26 cellular contexts compared by ENCODE assay signal in genomic region chr18:51007787-51008134, GRCh38. TPM values are rescaled to one million over a fixed set of nuclear protein-coding genes. Genes with fewer than 3 reads are reported as not detected.
A peak's percentile ranks its signal among the peaks of the same experiment; 100 is the strongest.
DNase-seq lines count a peak whose midpoint lies in the region; ATAC-seq, FAIRE-seq and TF ChIP-seq lines count a peak whose summit lies in the region.
"Had no signal": no experiment of that assay in that cellular context is flagged by ENCODE, and none has a peak within 500 bp of the region (broad histone marks: within the 10 kb centered on the region; RNA-seq: fewer than 3 reads in every experiment).

No MANE protein-coding gene starts in this region.

- no peaks in the 10 kb centered on the region for H3K27me3 Mint-ChIP-seq in brain
- H3K27me3 Mint-ChIP-seq: CD4-positive, CD25-positive, alpha-beta regulatory T cell had no signal

- no TSS peak for BruUV-seq in HepG2 (replicated peaks; lab: Mats Ljungman, UMichigan)

- peaks cover 0 to 4% (median under 1%) of the 10 kb centered on the region in 5 experiments for H3K9me3 Mint-ChIP-seq in brain
- H3K9me3 Mint-ChIP-seq: HFFc6 had no signal

- H3K27ac ChIP-seq in HepG2 (ENCODE audit: extremely low read length, insufficient read depth, low read length) (no peak overlapping the region), right lobe of liver (no peak overlapping the region), trophoblast cell (ENCODE audit: low read depth, low read length) (peak overlapping the region; percentile 43), suprapubic skin (no peak overlapping the region), esophagus squamous epithelium (no peak overlapping the region)
- H3K27ac ChIP-seq: BLaER1, SJCRH30 had no signal

- no peak for TF ChIP-seq RAD21 in HepG2 (CRISPR knock-in tag; IDR thresholded peaks at IDR 0.05)

- no peak overlapping the region for H2AFZ ChIP-seq in HepG2 (ENCODE audit: low read length)
- H2AFZ ChIP-seq in trophoblast cell (ENCODE audit: insufficient read depth, low read length, poor library complexity), result no peak overlapping the region

- no peak overlapping the region for H3K4me3 Mint-ChIP-seq in brain
- H3K4me3 Mint-ChIP-seq: HFFc6 had no signal

- H3K9ac ChIP-seq in HepG2 (ENCODE audit: insufficient read depth, low read depth, low read length) (no peak overlapping the region), trophoblast cell (ENCODE audit: low read length) (no peak overlapping the region)
- H3K9ac ChIP-seq: BLaER1 had no signal

- H2AK5ac ChIP-seq in trophoblast cell (ENCODE audit: low read length), result peak overlapping the region; percentile 27

- no CpG with 5 or more reads among the region's 1 CpG for WGBS in HepG2 (ENCODE audit: low lambda C conversion rate)
- no CpG with 5 or more reads among the region's 1 CpG for WGBS in right lobe of liver (ENCODE audit: insufficient coverage, low coverage, low lambda C conversion rate, missing lambda C conversion rate)
- WGBS in trophoblast cell (ENCODE audit: extremely low coverage, insufficient coverage, insufficient read length), result no CpG with 5 or more reads among the region's 1 CpG
- 73% methylated on average over 1 of the region's 1 CpG for WGBS in suprapubic skin
- WGBS in esophagus squamous epithelium, 2 donors, result 43 to 62% methylated on average over 1 of the region's 1 CpG

- H2BK120ac ChIP-seq in trophoblast cell (ENCODE audit: insufficient read depth, low read length, poor library complexity), result peak overlapping the region; percentile 39

- H3K4me1 ChIP-seq in HepG2 (ENCODE audit: insufficient read depth, low read length) (peaks cover 31% of the 10 kb centered on the region), right lobe of liver (no peaks in the 10 kb centered on the region), trophoblast cell (ENCODE audit: control insufficient read depth in 1 of 2, insufficient read depth in 2 of 2, low read length in 2 of 2) (peaks cover 19 to 24% of the 10 kb centered on the region in 2 experiments), suprapubic skin (no peaks in the 10 kb centered on the region), esophagus squamous epithelium (no peaks in the 10 kb centered on the region)
- H3K4me1 ChIP-seq: BLaER1 had no signal

- no peak overlapping the region for H3K23ac ChIP-seq in trophoblast cell (ENCODE audit: low read length)

- H3K4me2 ChIP-seq in HepG2 (ENCODE audit: low read depth, low read length), result peak overlapping the region; percentile 70
- H3K4me2 ChIP-seq in trophoblast cell (ENCODE audit: low read length), result no peak overlapping the region
- H3K4me2 ChIP-seq: BLaER1 had no signal

- H3K27me3 ChIP-seq in HepG2 (ENCODE audit: control insufficient read depth in 1 of 2, insufficient read depth in 2 of 2, low read length in 2 of 2) (0 out of 5 replicates have a peak, but pooled peaks cover 0 to 1% of the 10 kb centered on the region in 2 experiments), right lobe of liver (no peaks in the 10 kb centered on the region), trophoblast cell (ENCODE audit: insufficient read depth, low read length) (no peaks in the 10 kb centered on the region), suprapubic skin (no peaks in the 10 kb centered on the region), esophagus squamous epithelium (no peaks in the 10 kb centered on the region)
- H3K27me3 ChIP-seq: BLaER1, SJCRH30 had no signal

- no peak overlapping the region for H3K4me3 ChIP-seq in HepG2 (replicated peaks in 1 of 3; ENCODE audit: insufficient read depth in 1 of 3, low read depth in 2 of 3, low read length in 3 of 3)
- no peak overlapping the region for H3K4me3 ChIP-seq in right lobe of liver
- H3K4me3 ChIP-seq in trophoblast cell (ENCODE audit: low read depth, low read length), result no peak overlapping the region
- no peak overlapping the region for H3K4me3 ChIP-seq in suprapubic skin
- H3K4me3 ChIP-seq in esophagus squamous epithelium, result no peak overlapping the region
- H3K4me3 ChIP-seq: BLaER1, SJCRH30 had no signal

- peak overlapping the region in 4 of 5 experiments; percentile 31 to 85 (median 60) for H3K27ac Mint-ChIP-seq in brain
- H3K27ac Mint-ChIP-seq: CD4-positive, CD25-positive, alpha-beta regulatory T cell; HFFc6 had no signal

- TF ChIP-seq EP300 in HepG2 (IDR thresholded peaks at IDR 0.05; ENCODE audit: low read depth in 2 of 2, low read length in 2 of 2), result no peak
- no peak for TF ChIP-seq EP300 in HepG2 (CRISPR knock-in tag; IDR thresholded peaks at IDR 0.05; ENCODE audit: borderline replicate concordance)
- no peak for TF ChIP-seq EP300 in suprapubic skin (IDR thresholded peaks at IDR 0.05)

- H4K8ac ChIP-seq in trophoblast cell (ENCODE audit: low read depth, low read length), result no peak overlapping the region

- H3K36me3 ChIP-seq in HepG2 (replicated peaks in 1 of 2; ENCODE audit: control insufficient read depth in 1 of 2, insufficient read depth in 2 of 2, low read length in 2 of 2) (no peaks in the 10 kb centered on the region), right lobe of liver (no peaks in the 10 kb centered on the region), trophoblast cell (ENCODE audit: control insufficient read depth in 1 of 2, insufficient read depth in 2 of 2, low read length in 2 of 2) (no peaks in the 10 kb centered on the region), suprapubic skin (no peaks in the 10 kb centered on the region), esophagus squamous epithelium (no peaks in the 10 kb centered on the region)
- H3K36me3 ChIP-seq: BLaER1, SJCRH30 had no signal

- H3K79me1 ChIP-seq in trophoblast cell (ENCODE audit: low read length), result peaks cover 13% of the 10 kb centered on the region

- no peak for TF ChIP-seq POLR2A in HepG2 (IDR thresholded peaks at IDR 0.05; ENCODE audit: insufficient read depth in 1 of 2, low read depth in 2 of 2, low read length in 2 of 2)
- no peak for TF ChIP-seq POLR2A in right lobe of liver (IDR thresholded peaks at IDR 0.05)
- no peak for TF ChIP-seq POLR2A in suprapubic skin (IDR thresholded peaks at IDR 0.05)
- TF ChIP-seq POLR2A in esophagus squamous epithelium (IDR thresholded peaks at IDR 0.05), result no peak

- TF ChIP-seq CTCF in HepG2 (CRISPR knock-in tag; IDR thresholded peaks at IDR 0.05) (no peak), right lobe of liver (IDR thresholded peaks at IDR 0.05) (no peak), brain (conservative IDR thresholded peaks at IDR 0.05) (no peak), suprapubic skin (IDR thresholded peaks at IDR 0.05) (no peak), esophagus squamous epithelium (IDR thresholded peaks at IDR 0.05) (no peak)

- H3K36me3 Mint-ChIP-seq in brain, result peaks cover 5% of the 10 kb centered on the region
- H3K36me3 Mint-ChIP-seq: CD4-positive, CD25-positive, alpha-beta regulatory T cell had no signal

- peak overlapping the region; percentile 80 for H3K14ac ChIP-seq in trophoblast cell (ENCODE audit: low read length)

- H3K4ac ChIP-seq in trophoblast cell (ENCODE audit: low read depth, low read length), result no peak overlapping the region

- H2BK5ac ChIP-seq in trophoblast cell (ENCODE audit: low read depth, low read length, poor library complexity), result peak overlapping the region; percentile 11

- peak overlapping the region; percentile 66 for H4K91ac ChIP-seq in trophoblast cell (ENCODE audit: low read depth, low read length)

- H4K20me1 ChIP-seq in HepG2 (ENCODE audit: insufficient read depth, low read length), result no peaks in the 10 kb centered on the region
- H4K20me1 ChIP-seq: BLaER1 had no signal

- peak overlapping the region; percentile 52 for H2BK12ac ChIP-seq in trophoblast cell (ENCODE audit: low read length)

- peaks cover 32% of the 10 kb centered on the region for H3K4me1 Mint-ChIP-seq in brain

- in situ Hi-C loops in HepG2 (cut with HindIII; ENCODE audit: extremely low pct_ligation_motif_present, low pct_unique_long_range_greater_than_20kb), result no loop called here

- intact Hi-C loops in HepG2 (cut with micrococcal nuclease; ENCODE audit: unreplicated experiment), result no loop called here
- intact Hi-C loops in right lobe of liver (cut with DNase I), result no loop called here
- intact Hi-C loops in esophagus squamous epithelium (cut with DNase I), result no loop called here

- H4K12ac ChIP-seq in trophoblast cell (ENCODE audit: low read depth, low read length), result no peak overlapping the region

- CTCF ChIA-PET in HepG2 (lab: Yijun Ruan, JAX; ENCODE audit: low intra/inter-chr PET ratio, low total read pairs), result no interaction called here

- H3K9me3 ChIP-seq in HepG2 (ENCODE audit: low read length) (no peaks in the 10 kb centered on the region), right lobe of liver (no peaks in the 10 kb centered on the region), trophoblast cell (ENCODE audit: insufficient read depth, low read depth, low read length) (no peaks in the 10 kb centered on the region), suprapubic skin (no peaks in the 10 kb centered on the region), esophagus squamous epithelium (no peaks in the 10 kb centered on the region)
- H3K9me3 ChIP-seq: BLaER1, SJCRH30 had no signal

- POLR2A ChIA-PET in HepG2 (lab: Yijun Ruan, JAX), result no interaction called here

- DNase-seq in HepG2 (ENCODE audit: low spot score) (no peak), right lobe of liver (no peak), trophoblast cell (no peak), suprapubic skin (ENCODE audit: low spot score in 2 of 2) (no peak), esophagus squamous epithelium (lab: John Stamatoyannopoulos, UW) (no peak)
- DNase-seq: 8988T; CD4-positive, CD25-positive, alpha-beta regulatory T cell; H7; HFFc6; KG1; MM.1S; NCI-H1048; NCI-H1417; NCI-H1694; NCI-H2081; NCI-H2171; NCI-H226; NCI-H774; PC-3; SJCRH30 had no signal

- no peak for FAIRE-seq in HepG2 (lab: Jason Lieb, UNC)
- FAIRE-seq: D721Med, GM18507, HTR-8/SVneo had no signal

- H3K79me2 ChIP-seq in HepG2 (ENCODE audit: insufficient read depth, low read length) (no peaks in the 10 kb centered on the region), trophoblast cell (ENCODE audit: control insufficient read depth, insufficient read depth, low read length, poor library complexity) (no peaks in the 10 kb centered on the region)

- peak overlapping the region; percentile 4 for H3K18ac ChIP-seq in trophoblast cell (ENCODE audit: low read length)

- no peak for ATAC-seq in HepG2
- no peak for ATAC-seq in right lobe of liver
- no peak for ATAC-seq in HG02938 (IDR thresholded peaks at IDR 0.05; ENCODE audit: unreplicated experiment)
- ATAC-seq: PC-3 had no signal

RNA-seq across cellular contexts. Expression of gene SMAD4, which starts 22.3 kb away (rescaled TPM):
- 72.0 and 99.1 TPM in 2 replicates for total RNA-seq in HepG2 (2016; rRNA removed; fragmentation: Illumina TruSeq; extraction: Trizol)
- 49.6 and 56.8 TPM in 2 replicates for total RNA-seq in HepG2 (2016; cell fraction: cytosol; rRNA removed; fragmentation: Illumina TruSeq; extraction: Trizol; ENCODE audit: low read depth)
- 73.5 and 83.9 TPM in 2 replicates for total RNA-seq in HepG2 (2016; cell fraction: insoluble cytoplasmic fraction; rRNA removed; fragmentation: Illumina TruSeq; extraction: Trizol)
- 44.9 and 46.8 TPM in 2 replicates for total RNA-seq in HepG2 (2016; cell fraction: membrane; rRNA removed; fragmentation: Illumina TruSeq; extraction: Trizol)
- 57.9 and 58.5 TPM in 2 replicates for total RNA-seq in HepG2 (2016; cell fraction: nucleus; rRNA removed; fragmentation: Illumina TruSeq; extraction: Trizol)
- polyA plus RNA-seq in HepG2 (2011; rRNA removed), result 53.8 and 70.2 TPM in 2 replicates
- polyA plus RNA-seq in HepG2 (2011; cell fraction: cytosol; rRNA removed), result 31.5 and 48.8 TPM in 2 replicates
- polyA plus RNA-seq in HepG2 (2011; cell fraction: nucleus; rRNA removed), result 25.3 and 31.2 TPM in 2 replicates
- polyA plus RNA-seq in HepG2 (2012), result 42.8 and 47.9 TPM in 2 replicates
- polyA plus RNA-seq in HepG2 (2016; cell fraction: cytosol; fragmentation: Illumina TruSeq; extraction: Trizol; ENCODE audit: low read depth), result 2.2 and 3.3 TPM in 2 replicates
- 58.6 and 61.8 TPM in 2 replicates for polyA plus RNA-seq in HepG2 (2016; cell fraction: insoluble cytoplasmic fraction; fragmentation: Illumina TruSeq; extraction: Trizol; ENCODE audit: low read depth)
- polyA plus RNA-seq in HepG2 (2016; cell fraction: membrane; fragmentation: Illumina TruSeq; extraction: Trizol; ENCODE audit: low read depth), result 6.7 and 8.8 TPM in 2 replicates
- polyA plus RNA-seq in HepG2 (2016; cell fraction: nucleus; fragmentation: Illumina TruSeq; extraction: Trizol; ENCODE audit: insufficient read depth, low read depth), result 47.7 and 51.4 TPM in 2 replicates
- polyA minus RNA-seq in HepG2 (2011; rRNA and poly(A)+ RNA removed; ENCODE audit: low replicate concordance), result 111 and 191 TPM in 2 replicates
- polyA minus RNA-seq in HepG2 (2011; cell fraction: cytosol; rRNA and poly(A)+ RNA removed), result 40.4 and 42.0 TPM in 2 replicates
- 54.7 and 64.2 TPM in 2 replicates for polyA minus RNA-seq in HepG2 (2011; cell fraction: nucleus; rRNA and poly(A)+ RNA removed)
- 10 to 100 TPM; 40.8 to 71.9 (median 56.6) TPM for total RNA-seq in right lobe of liver
- 67.6 TPM for polyA plus RNA-seq in brain (ENCODE audit: insufficient read depth, low read depth, low replicate concordance)
- polyA plus RNA-seq in trophoblast cell (2013), result 50.4 and 51.9 TPM in 2 replicates
- 100 to 1,000 TPM in 2 of 4 donors, 10 to 100 TPM in 2; 58.9 to 112 (median 99.7) TPM for total RNA-seq in suprapubic skin
- total RNA-seq in esophagus squamous epithelium, result 10 to 100 TPM; 32.9 to 84.5 (median 49.3) TPM

RNA-seq across cellular contexts. Expression of gene ELAC1, which starts 39.9 kb away (rescaled TPM):
- 3.6 TPM in 2 replicates for total RNA-seq in HepG2 (2016; rRNA removed; fragmentation: Illumina TruSeq; extraction: Trizol)
- 5.1 and 5.5 TPM in 2 replicates for total RNA-seq in HepG2 (2016; cell fraction: cytosol; rRNA removed; fragmentation: Illumina TruSeq; extraction: Trizol; ENCODE audit: low read depth)
- total RNA-seq in HepG2 (2016; cell fraction: insoluble cytoplasmic fraction; rRNA removed; fragmentation: Illumina TruSeq; extraction: Trizol), result 3.4 and 3.5 TPM in 2 replicates
- 6.5 and 7.0 TPM in 2 replicates for total RNA-seq in HepG2 (2016; cell fraction: membrane; rRNA removed; fragmentation: Illumina TruSeq; extraction: Trizol)
- 3.0 and 3.6 TPM in 2 replicates for total RNA-seq in HepG2 (2016; cell fraction: nucleus; rRNA removed; fragmentation: Illumina TruSeq; extraction: Trizol)
- polyA plus RNA-seq in HepG2 (2011; rRNA removed), result 1.3 and 1.9 TPM in 2 replicates
- polyA plus RNA-seq in HepG2 (2011; cell fraction: cytosol; rRNA removed), result 0.62 and 1.7 TPM in 2 replicates
- 0.69 and 1.3 TPM in 2 replicates for polyA plus RNA-seq in HepG2 (2011; cell fraction: nucleus; rRNA removed)
- 1.7 and 2.7 TPM in 2 replicates for polyA plus RNA-seq in HepG2 (2012)
- polyA plus RNA-seq in HepG2 (2016; cell fraction: cytosol; fragmentation: Illumina TruSeq; extraction: Trizol; ENCODE audit: low read depth), result 7.7 and 9.6 TPM in 2 replicates
- polyA plus RNA-seq in HepG2 (2016; cell fraction: insoluble cytoplasmic fraction; fragmentation: Illumina TruSeq; extraction: Trizol; ENCODE audit: low read depth), result 5.6 and 6.1 TPM in 2 replicates
- 6.7 and 8.1 TPM in 2 replicates for polyA plus RNA-seq in HepG2 (2016; cell fraction: membrane; fragmentation: Illumina TruSeq; extraction: Trizol; ENCODE audit: low read depth)
- 3.2 and 3.9 TPM in 2 replicates for polyA plus RNA-seq in HepG2 (2016; cell fraction: nucleus; fragmentation: Illumina TruSeq; extraction: Trizol; ENCODE audit: insufficient read depth, low read depth)
- 1.7 and 5.3 TPM in 2 replicates for polyA minus RNA-seq in HepG2 (2011; rRNA and poly(A)+ RNA removed; ENCODE audit: low replicate concordance)
- 0.62 and 1.3 TPM in 2 replicates for polyA minus RNA-seq in HepG2 (2011; cell fraction: cytosol; rRNA and poly(A)+ RNA removed)
- 9.8 and 11.6 TPM in 2 replicates for polyA minus RNA-seq in HepG2 (2011; cell fraction: nucleus; rRNA and poly(A)+ RNA removed)
- 1 to 10 TPM; 3.5 to 7.2 (median 4.4) TPM for total RNA-seq in right lobe of liver
- polyA plus RNA-seq in brain (ENCODE audit: insufficient read depth, low read depth, low replicate concordance), result 5.2 TPM
- polyA plus RNA-seq in trophoblast cell (2013), result 4.3 and 4.4 TPM in 2 replicates
- 1 to 10 TPM; 4.4 to 8.0 (median 6.8) TPM for total RNA-seq in suprapubic skin
- 1 to 10 TPM; 1.6 to 8.9 (median 6.0) TPM for total RNA-seq in esophagus squamous epithelium
